Comparison of ENCODE assay signal across 7 cellular contexts in the genomic region with DNA sequence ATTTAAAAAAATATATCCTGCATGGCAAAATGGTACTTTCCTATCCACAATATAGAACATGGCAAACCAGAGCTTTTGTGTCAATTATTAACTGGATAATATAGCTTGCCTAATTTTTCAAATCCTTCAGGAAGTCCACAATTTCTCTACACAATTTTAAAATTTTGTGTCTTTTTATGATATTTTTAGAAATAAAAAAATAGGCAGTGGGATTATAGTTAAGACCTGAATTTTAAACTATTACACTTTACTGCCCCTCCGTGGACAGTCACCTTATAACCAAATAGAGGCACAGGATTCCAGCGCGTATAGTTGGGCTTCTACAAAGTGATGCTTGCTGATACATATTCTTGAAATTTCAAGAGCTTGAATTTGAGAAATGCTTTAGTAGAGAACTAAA. TPM values are rescaled to one million over a fixed set of nuclear protein-coding genes. Genes with fewer than 3 reads are reported as not detected.
DNase-seq lines count a peak whose midpoint lies in the region; ATAC-seq and TF ChIP-seq lines count a peak whose summit lies in the region.

No MANE protein-coding gene starts in this region.

- peaks cover 15 to 17% of the 10 kb centered on the region in 2 donors for H3K4me1 Mint-ChIP-seq in effector memory CD8-positive, alpha-beta T cell (ENCODE audit: low read depth in 2 of 2)
- peaks cover 7 to 21% (median 17%) of the 10 kb centered on the region in 7 donors for H3K4me1 Mint-ChIP-seq in naive thymus-derived CD4-positive, alpha-beta T cell

- no peaks in the 10 kb centered on the region for H3K27me3 Mint-ChIP-seq in effector memory CD8-positive, alpha-beta T cell
- peaks cover 0 to 7% (median 0%) of the 10 kb centered on the region in 5 donors for H3K27me3 Mint-ChIP-seq in naive thymus-derived CD4-positive, alpha-beta T cell

- H3F3A ChIP-seq in SU-DHL-6 (ENCODE audit: insufficient read depth), result peaks cover 16% of the 10 kb centered on the region; the same call in 1 of the 2 replicates

- in situ Hi-C loops in KBM-7 (cut with MboI; ENCODE audit: low pct_unique_long_range_greater_than_20kb, low sequenced_read_pairs), result no loop called here

- DNase-seq in EL, result peak; percentile 51
- DNase-seq in KBM-7, result peak; percentile 61
- peak; percentile 18 to 30 (median 23) for DNase-seq in effector memory CD8-positive, alpha-beta T cell
- peak in 5 of 9 donors; percentile 28 to 38 (median 31) for DNase-seq in naive thymus-derived CD4-positive, alpha-beta T cell
- DNase-seq in T-helper 9 cell, result no peak

- peak; percentile 54 for TF ChIP-seq CTCF in SU-DHL-6 (IDR thresholded peaks at IDR 0.05; ENCODE audit: insufficient read depth, low read length, poor library complexity, severe bottlenecking)

- H3K36me3 Mint-ChIP-seq in effector memory CD8-positive, alpha-beta T cell (ENCODE audit: insufficient read depth), result no peaks in the 10 kb centered on the region
- no peaks in the 10 kb centered on the region for H3K36me3 Mint-ChIP-seq in naive thymus-derived CD4-positive, alpha-beta T cell

- no peak overlapping the region for H3K27ac Mint-ChIP-seq in effector memory CD8-positive, alpha-beta T cell
- no peak overlapping the region for H3K27ac Mint-ChIP-seq in naive thymus-derived CD4-positive, alpha-beta T cell

- H3K9me3 Mint-ChIP-seq in effector memory CD8-positive, alpha-beta T cell, result no peaks in the 10 kb centered on the region
- no peaks in the 10 kb centered on the region for H3K9me3 Mint-ChIP-seq in naive thymus-derived CD4-positive, alpha-beta T cell

- H3K36me3 ChIP-seq in SU-DHL-6 (ENCODE audit: low read length), result no peaks in the 10 kb centered on the region
- no peaks in the 10 kb centered on the region for H3K36me3 ChIP-seq in naive thymus-derived CD4-positive, alpha-beta T cell (ENCODE audit: control insufficient read depth in 2 of 3, insufficient read depth in 3 of 3, low read length in 3 of 3)

- intact Hi-C loops in naive thymus-derived CD4-positive, alpha-beta T cell (cut with micrococcal nuclease), result loop anchor here (1.0 to 10.0 kb wide), 8 partner anchors 85 to 520 kb away; a partner anchor contains a TSS

- H2AFZ ChIP-seq in SU-DHL-6 (ENCODE audit: low read depth, low read length, severe bottlenecking), result no peak overlapping the region

- no peak overlapping the region for H3K9ac ChIP-seq in SU-DHL-6 (ENCODE audit: low read length)

- no peaks in the 10 kb centered on the region for H3K9me2 ChIP-seq in SU-DHL-6 (replicated peaks; ENCODE audit: insufficient read depth, low read length)

- H3K4me3 ChIP-seq in SU-DHL-6 (ENCODE audit: insufficient read depth, low read length, poor library complexity, severe bottlenecking), result no peak overlapping the region
- H3K4me3 ChIP-seq in naive thymus-derived CD4-positive, alpha-beta T cell (ENCODE audit: low read length), result no peak overlapping the region

- no peaks in the 10 kb centered on the region for H3K9me3 ChIP-seq in SU-DHL-6 (ENCODE audit: insufficient read depth, low read length)
- no peaks in the 10 kb centered on the region for H3K9me3 ChIP-seq in naive thymus-derived CD4-positive, alpha-beta T cell (ENCODE audit: control insufficient read depth in 2 of 3, low read length in 3 of 3)

- ATAC-seq in effector memory CD8-positive, alpha-beta T cell (replicated peaks), result no peak
- ATAC-seq in naive thymus-derived CD4-positive, alpha-beta T cell, result no peak
- ATAC-seq in HG02973 (IDR thresholded peaks at IDR 0.05; ENCODE audit: unreplicated experiment), result no peak

- H3K4me1 ChIP-seq in naive thymus-derived CD4-positive, alpha-beta T cell (ENCODE audit: control insufficient read depth in 2 of 2, insufficient read depth in 2 of 2, low read length in 2 of 2), result peaks cover 7 to 8% of the 10 kb centered on the region in 2 donors

- POLR2A ChIA-PET in naive thymus-derived CD4-positive, alpha-beta T cell (lab: Charles Lee), result interaction anchor here (0.6 to 1.5 kb wide), 2 partner anchors 16 to 70 kb away, joined by 3 to 6 read pairs; no protein-coding TSS in a partner anchor

- H3K27me3 ChIP-seq in SU-DHL-6 (ENCODE audit: low read length), result no peaks in the 10 kb centered on the region
- no peaks in the 10 kb centered on the region for H3K27me3 ChIP-seq in naive thymus-derived CD4-positive, alpha-beta T cell (ENCODE audit: control insufficient read depth in 2 of 2, insufficient read depth in 2 of 2, low read length in 2 of 2)

- H3K27ac ChIP-seq in SU-DHL-6 (ENCODE audit: low read depth, low read length), result no peak overlapping the region; the same call in 1 of the 2 replicates
- no peak overlapping the region for H3K27ac ChIP-seq in naive thymus-derived CD4-positive, alpha-beta T cell (ENCODE audit: low read depth, low read length)

- H4K20me1 ChIP-seq in SU-DHL-6 (ENCODE audit: low read depth, low read length), result no peaks in the 10 kb centered on the region

- no peak overlapping the region for H3K4me3 Mint-ChIP-seq in effector memory CD8-positive, alpha-beta T cell
- H3K4me3 Mint-ChIP-seq in naive thymus-derived CD4-positive, alpha-beta T cell, result no peak overlapping the region

- no peak overlapping the region for H3K4me2 ChIP-seq in SU-DHL-6 (ENCODE audit: low read depth, low read length, poor library complexity, severe bottlenecking)

- H3K79me2 ChIP-seq in SU-DHL-6 (ENCODE audit: insufficient read depth, low read length), result no peaks in the 10 kb centered on the region

- CTCF ChIA-PET in naive thymus-derived CD4-positive, alpha-beta T cell (lab: Charles Lee), result interaction anchor here (0.6 to 4.4 kb wide), 5 partner anchors 9 to 645 kb away, joined by 3 to 22 read pairs (median 4); no protein-coding TSS in a partner anchor

RNA-seq across cellular contexts. Expression of a gene that starts 2.1 kb away (rescaled TPM):
- total RNA-seq in naive thymus-derived CD4-positive, alpha-beta T cell, result 1 to 10 TPM in 1 of 5 experiments, under 1 TPM in 3, not detected in 1; 0.32 to 7.4 (median 0.65) TPM
- polyA plus RNA-seq in naive thymus-derived CD4-positive, alpha-beta T cell, result under 1 TPM in 1 of 2 donors, not detected in 1; 0.13 TPM
